In genomic region chr3:193971268-193971751, GRCh38 we compare ENCODE assay signal across 8 cellular contexts.
A peak's percentile ranks its signal among the peaks of the same experiment; 100 is the strongest.
DNase-seq lines count a peak whose midpoint lies in the region; ATAC-seq and TF ChIP-seq lines count a peak whose summit lies in the region.

No MANE protein-coding gene starts in this region.

- H3K27me3 ChIP-seq in CD4-positive, alpha-beta memory T cell (ENCODE audit: insufficient read depth, low read length), result no peaks in the 10 kb centered on the region
- no peaks in the 10 kb centered on the region for H3K27me3 ChIP-seq in vagina

- no peaks in the 10 kb centered on the region for H3K4me1 ChIP-seq in CD4-positive, alpha-beta memory T cell (ENCODE audit: insufficient read depth, low read length)
- H3K4me1 ChIP-seq in vagina, result no peaks in the 10 kb centered on the region

- CTCF ChIA-PET in CD4-positive, alpha-beta memory T cell (lab: Charles Lee; ENCODE audit: partially characterized antibody), result interaction anchor here (1.6 kb wide), 1 partner anchor 67 kb away, joined by 3 read pairs; no protein-coding TSS in a partner anchor

- ATAC-seq in HG03460 (IDR thresholded peaks at IDR 0.05; ENCODE audit: unreplicated experiment), result peak; percentile 77
- ATAC-seq in stimulated activated naive CD8-positive, alpha-beta T cell treated with anti-CD3 and anti-CD28 coated beads, Interleukin-15, amount 100 ng/mL, for 72 hours, result peak; percentile 93

- H3K9me3 Mint-ChIP-seq in activated CD4-positive, alpha-beta T cell treated with anti-CD3 and anti-CD28 coated beads, Interleukin-2, amount 10 ng/mL, durations not matched to agents 24 days and 14 days, result no peaks in the 10 kb centered on the region
- H3K9me3 Mint-ChIP-seq in stimulated activated naive CD8-positive, alpha-beta T cell treated with anti-CD3 and anti-CD28 coated beads, Interleukin-15, amount 100 ng/mL, for 72 hours, result no peaks in the 10 kb centered on the region
- H3K9me3 Mint-ChIP-seq in CD4-positive, alpha-beta memory T cell, result no peaks in the 10 kb centered on the region

- no peaks in the 10 kb centered on the region for H3K36me3 Mint-ChIP-seq in activated CD4-positive, alpha-beta T cell treated with anti-CD3 and anti-CD28 coated beads, Interleukin-2, amount 10 ng/mL, durations not matched to agents 24 days and 14 days (ENCODE audit: low read depth)
- H3K36me3 Mint-ChIP-seq in CD4-positive, alpha-beta memory T cell, result no peaks in the 10 kb centered on the region

- H3K4me3 ChIP-seq in choroid plexus epithelial cell (ENCODE audit: low read depth, low read length) (no peak overlapping the region), vagina (no peak overlapping the region)
- H3K4me3 ChIP-seq in CD4-positive, alpha-beta memory T cell (ENCODE audit: low read length in 2 of 2), result no peak overlapping the region

- H3K4me3 Mint-ChIP-seq in activated CD4-positive, alpha-beta T cell treated with anti-CD3 and anti-CD28 coated beads, Interleukin-2, amount 10 ng/mL, durations not matched to agents 24 days and 14 days, result peak overlapping the region; percentile 4
- H3K4me3 Mint-ChIP-seq in stimulated activated naive CD8-positive, alpha-beta T cell treated with anti-CD3 and anti-CD28 coated beads, Interleukin-15, amount 100 ng/mL, for 72 hours, result peak overlapping the region; percentile 42 to 68
- peak overlapping the region in 2 of 8 donors; percentile 11 to 47 for H3K4me3 Mint-ChIP-seq in CD4-positive, alpha-beta memory T cell

- no peaks in the 10 kb centered on the region for H3K36me3 ChIP-seq in CD4-positive, alpha-beta memory T cell (ENCODE audit: insufficient read depth, low read length)
- H3K36me3 ChIP-seq in vagina, result no peaks in the 10 kb centered on the region

- POLR2A ChIA-PET in CD4-positive, alpha-beta memory T cell (lab: Charles Lee; ENCODE audit: partially characterized antibody), result no interaction called here

- no peak for TF ChIP-seq POLR2A in vagina (IDR thresholded peaks at IDR 0.05)

- peak; percentile 58 for DNase-seq in activated CD4-positive, alpha-beta T cell treated with anti-CD3 and anti-CD28 coated beads, Interleukin-2, amount 10 ng/mL, durations not matched to agents 24 days and 14 days
- DNase-seq in activated CD4-positive, alpha-beta T cell treated with anti-CD3 and anti-CD28 coated beads, Interleukin-2, amount 50 U/mL, for 1 hour, result no peak
- DNase-seq in choroid plexus epithelial cell (ENCODE audit: low read depth) (peak; percentile 79), GF-D8 (lab: John Stamatoyannopoulos, UW) (no peak), vagina (ENCODE audit: extremely low spot score in 2 of 2) (no peak)
- DNase-seq in stimulated activated naive CD8-positive, alpha-beta T cell treated with anti-CD3 and anti-CD28 coated beads, Interleukin-15, amount 100 ng/mL, for 72 hours, result peak; percentile 15 to 41
- no peak for DNase-seq in CD4-positive, alpha-beta memory T cell

- no peak overlapping the region for H3K27ac ChIP-seq in CD4-positive, alpha-beta memory T cell (ENCODE audit: low read depth, low read length)
- no peak overlapping the region for H3K27ac ChIP-seq in vagina

- peaks cover 16% of the 10 kb centered on the region for H3K4me1 Mint-ChIP-seq in activated CD4-positive, alpha-beta T cell treated with anti-CD3 and anti-CD28 coated beads, Interleukin-2, amount 10 ng/mL, durations not matched to agents 24 days and 14 days
- H3K4me1 Mint-ChIP-seq in stimulated activated naive CD8-positive, alpha-beta T cell treated with anti-CD3 and anti-CD28 coated beads, Interleukin-15, amount 100 ng/mL, for 72 hours, result peaks cover 23% of the 10 kb centered on the region
- peaks cover 0 to 8% (median 4%) of the 10 kb centered on the region in 4 donors for H3K4me1 Mint-ChIP-seq in CD4-positive, alpha-beta memory T cell

- H3K27ac Mint-ChIP-seq in activated CD4-positive, alpha-beta T cell treated with anti-CD3 and anti-CD28 coated beads, Interleukin-2, amount 10 ng/mL, durations not matched to agents 24 days and 14 days, result peak overlapping the region; percentile 57
- no peak overlapping the region for H3K27ac Mint-ChIP-seq in stimulated activated naive CD8-positive, alpha-beta T cell treated with anti-CD3 and anti-CD28 coated beads, Interleukin-15, amount 100 ng/mL, for 72 hours
- no peak overlapping the region for H3K27ac Mint-ChIP-seq in CD4-positive, alpha-beta memory T cell

- TF ChIP-seq CTCF in choroid plexus epithelial cell (conservative IDR thresholded peaks at IDR 0.05; ENCODE audit: low read depth, low read length), result no peak
- no peak for TF ChIP-seq CTCF in vagina (IDR thresholded peaks at IDR 0.05)

- intact Hi-C loops in activated CD4-positive, alpha-beta T cell treated with anti-CD3 and anti-CD28 coated beads, Interleukin-2, amount 10 ng/mL, durations not matched to agents 24 days and 14 days (cut with micrococcal nuclease), result no loop called here
- intact Hi-C loops in CD4-positive, alpha-beta memory T cell (cut with micrococcal nuclease), result no loop called here
- intact Hi-C loops in vagina (cut with DNase I), result no loop called here

- H3K27me3 Mint-ChIP-seq in activated CD4-positive, alpha-beta T cell treated with anti-CD3 and anti-CD28 coated beads, Interleukin-2, amount 10 ng/mL, durations not matched to agents 24 days and 14 days, result peaks cover 71% of the 10 kb centered on the region
- peaks cover 86% of the 10 kb centered on the region for H3K27me3 Mint-ChIP-seq in stimulated activated naive CD8-positive, alpha-beta T cell treated with anti-CD3 and anti-CD28 coated beads, Interleukin-15, amount 100 ng/mL, for 72 hours
- H3K27me3 Mint-ChIP-seq in CD4-positive, alpha-beta memory T cell, result peaks cover 6 to 25% of the 10 kb centered on the region in 2 donors

- no peaks in the 10 kb centered on the region for H3K9me3 ChIP-seq in CD4-positive, alpha-beta memory T cell (ENCODE audit: control insufficient read depth in 1 of 2, low read length in 2 of 2)
- no peaks in the 10 kb centered on the region for H3K9me3 ChIP-seq in vagina

Comparison
In these comparisons a context has a peak if more than half of its experiments do, and no peak if none do; other contexts are left out.
1. DNase-seq: peak in activated CD4-positive, alpha-beta T cell treated with anti-CD3 and anti-CD28 coated beads, Interleukin-2, amount 10 ng/mL, durations not matched to agents 24 days and 14 days (single experiment), choroid plexus epithelial cell (single experiment) and stimulated activated naive CD8-positive, alpha-beta T cell treated with anti-CD3 and anti-CD28 coated beads, Interleukin-15, amount 100 ng/mL, for 72 hours (2 of 2); none in activated CD4-positive, alpha-beta T cell treated with anti-CD3 and anti-CD28 coated beads, Interleukin-2, amount 50 U/mL, for 1 hour (single experiment), CD4-positive, alpha-beta memory T cell (0 of 5), GF-D8 (single experiment) and vagina (0 of 2).